In genomic region chr7:101733713-101734475, GRCh38 we compare ENCODE assay signal across 8 cellular contexts.
DNase-seq lines count a peak whose midpoint lies in the region; ATAC-seq and TF ChIP-seq lines count a peak whose summit lies in the region.

No MANE protein-coding gene starts in this region.

- H3K9me3 Mint-ChIP-seq in IgD-negative memory B cell: peaks cover 0 to 3% (median 0%) of the 10 kb centered on the region in 3 donors
- H3K9me3 Mint-ChIP-seq in WTC11: 0 out of 2 replicates have a peak, but pooled peaks cover 3% of the 10 kb centered on the region
- H3K9me3 Mint-ChIP-seq in activated naive CD8-positive, alpha-beta T cell treated with anti-CD3 and anti-CD28 coated beads for 36 hours: no peaks in the 10 kb centered on the region

- POLR2A ChIA-PET in WTC11 (lab: Charles Lee): interaction anchor here (1.0 kb wide), 1 partner anchor 9 kb away, joined by 4 read pairs; no protein-coding TSS in a partner anchor

- TF ChIP-seq CTCF in WTC11 (IDR thresholded peaks at IDR 0.05): no peak

- in situ Hi-C loops in Caki2 (cut with HindIII; ENCODE audit: low pct_unique_long_range_greater_than_20kb, low sequenced_read_pairs) (no loop called here), ACHN (cut with HindIII; ENCODE audit: low pct_ligation_motif_present, low pct_unique_long_range_greater_than_20kb, low sequenced_read_pairs) (no loop called here)

- H3K36me3 Mint-ChIP-seq in IgD-negative memory B cell: no peaks in the 10 kb centered on the region
- 0 out of 2 replicates have a peak, but pooled peaks cover 3% of the 10 kb centered on the region for H3K36me3 Mint-ChIP-seq in WTC11
- H3K36me3 Mint-ChIP-seq in activated naive CD8-positive, alpha-beta T cell treated with anti-CD3 and anti-CD28 coated beads for 36 hours: no peaks in the 10 kb centered on the region

- DNase-seq in Caki2 (ENCODE audit: low read depth): peak; percentile 51
- peak; percentile 68 for DNase-seq in WTC11 (ENCODE audit: low spot score)
- DNase-seq in iris pigment epithelial cell (ENCODE audit: low read depth): peak; percentile 55
- peak; percentile 32 for DNase-seq in stromal cell of bone marrow (ENCODE audit: low read depth)
- no peak for DNase-seq in foreskin melanocyte
- DNase-seq in activated naive CD8-positive, alpha-beta T cell treated with anti-CD3 and anti-CD28 coated beads for 36 hours: no peak
- DNase-seq in ACHN: no peak

- H3K27ac Mint-ChIP-seq in IgD-negative memory B cell (no peak overlapping the region), WTC11 (peak overlapping the region; percentile 85)
- no peak overlapping the region for H3K27ac Mint-ChIP-seq in activated naive CD8-positive, alpha-beta T cell treated with anti-CD3 and anti-CD28 coated beads for 36 hours

- H3K4me3 Mint-ChIP-seq in IgD-negative memory B cell (peak overlapping the region in 3 of 4 donors; percentile 52 to 74 (median 55)), WTC11 (peak overlapping the region; percentile 38; the same call in 1 of the 2 replicates)
- no peak overlapping the region for H3K4me3 Mint-ChIP-seq in activated naive CD8-positive, alpha-beta T cell treated with anti-CD3 and anti-CD28 coated beads for 36 hours

- peaks cover 1% of the 10 kb centered on the region for H3K27me3 Mint-ChIP-seq in IgD-negative memory B cell
- peaks cover 5% of the 10 kb centered on the region for H3K27me3 Mint-ChIP-seq in WTC11 (ENCODE audit: low read depth)
- no peaks in the 10 kb centered on the region for H3K27me3 Mint-ChIP-seq in activated naive CD8-positive, alpha-beta T cell treated with anti-CD3 and anti-CD28 coated beads for 36 hours

- peak; percentile 93 for ATAC-seq in WTC11

- CTCF ChIA-PET in WTC11 (lab: Charles Lee): interaction anchor here (0.7 to 1.8 kb wide), 4 partner anchors 10 to 286 kb away, joined by 3 to 13 read pairs (median 6); no protein-coding TSS in a partner anchor

- H3K4me1 Mint-ChIP-seq in IgD-negative memory B cell (peaks cover 0 to 2% (median 0%) of the 10 kb centered on the region in 3 donors), WTC11 (peaks cover 32% of the 10 kb centered on the region)
- H3K4me1 Mint-ChIP-seq in activated naive CD8-positive, alpha-beta T cell treated with anti-CD3 and anti-CD28 coated beads for 36 hours: no peaks in the 10 kb centered on the region

TF ChIP-seq in WTC11, 78 proteins besides CTCF, POLR2A, EP300 and RAD21:
- TF ChIP-seq GTF2I (CRISPR knock-in tag; conservative IDR thresholded peaks at IDR 0.05): peak; percentile 92
- TF ChIP-seq ZNF121 (CRISPR knock-in tag; IDR thresholded peaks at IDR 0.05): peak; percentile 91
- no peak for TF ChIP-seq AR (CRISPR knock-in tag; IDR thresholded peaks at IDR 0.05)
TF ChIP-seq in WTC11: peak in this region for 2.

Comparison
In these comparisons a context has a peak if more than half of its experiments do, and no peak if none do; other contexts are left out.
1. DNase-seq: peak in Caki2 (single experiment), WTC11 (single experiment), iris pigment epithelial cell (single experiment) and stromal cell of bone marrow (single experiment); none in foreskin melanocyte (single experiment), activated naive CD8-positive, alpha-beta T cell treated with anti-CD3 and anti-CD28 coated beads for 36 hours (single experiment) and ACHN (single experiment).